Comparison of ENCODE assay signal across 8 cellular contexts in genomic region chr1:41639332-41639936, GRCh38.
DNase-seq lines count a peak whose midpoint lies in the region; ATAC-seq and TF ChIP-seq lines count a peak whose summit lies in the region.

No MANE protein-coding gene starts in this region.

- in situ Hi-C loops in G401 (cut with HindIII; ENCODE audit: low sequenced_read_pairs), result no loop called here

- POLR2A ChIA-PET in CD4-positive, alpha-beta T cell (lab: Charles Lee), result no interaction called here

- no peaks in the 10 kb centered on the region for H3K27me3 Mint-ChIP-seq in activated naive CD4-positive, alpha-beta T cell treated with anti-CD3 and anti-CD28 coated beads for 36 hours (ENCODE audit: low read depth)
- H3K27me3 Mint-ChIP-seq in activated T-cell treated with anti-CD3 and anti-CD28 coated beads, Interleukin-2, amount 50 U/mL, for 4 hours (ENCODE audit: low read depth), result no peaks in the 10 kb centered on the region
- H3K27me3 Mint-ChIP-seq in CD4-positive, alpha-beta T cell, result no peaks in the 10 kb centered on the region

- peak; percentile 88 for DNase-seq in activated naive CD4-positive, alpha-beta T cell treated with anti-CD3 and anti-CD28 coated beads for 36 hours
- DNase-seq in activated naive CD4-positive, alpha-beta T cell (lab: John Stamatoyannopoulos, UW), result no peak
- DNase-seq in activated T-cell treated with anti-CD3 and anti-CD28 coated beads, Interleukin-2, amount 50 U/mL, for 4 hours, result peak; percentile 34
- peak; percentile 60 for DNase-seq in inferior parietal cortex (ENCODE audit: extremely low spot score)
- DNase-seq in substantia nigra (lab: John Stamatoyannopoulos, UW), result peak in 29 of 49 donors; percentile 16 to 76 (median 52)
- DNase-seq in CD4-positive, alpha-beta T cell, result no peak
- DNase-seq in G401 (ENCODE audit: low spot score), result no peak
- no peak for DNase-seq in NCI-H524 treated with DMSO at 0.1 percent for 48 hours (lab: John Stamatoyannopoulos, UW)

- no peaks in the 10 kb centered on the region for H3K9me3 Mint-ChIP-seq in activated naive CD4-positive, alpha-beta T cell treated with anti-CD3 and anti-CD28 coated beads for 36 hours
- H3K9me3 Mint-ChIP-seq in activated T-cell treated with anti-CD3 and anti-CD28 coated beads, Interleukin-2, amount 50 U/mL, for 4 hours, result no peaks in the 10 kb centered on the region
- H3K9me3 Mint-ChIP-seq in CD4-positive, alpha-beta T cell, result no peaks in the 10 kb centered on the region

- H3K27ac Mint-ChIP-seq in activated naive CD4-positive, alpha-beta T cell treated with anti-CD3 and anti-CD28 coated beads for 36 hours, result no peak overlapping the region
- no peak overlapping the region for H3K27ac Mint-ChIP-seq in CD4-positive, alpha-beta T cell

- CTCF ChIA-PET in activated naive CD4-positive, alpha-beta T cell treated with anti-CD3 and anti-CD28 coated beads for 36 hours (lab: Charles Lee), result interaction anchor here (0.9 to 1.4 kb wide), 3 partner anchors 9 to 252 kb away, joined by 3 read pairs; no protein-coding TSS in a partner anchor
- CTCF ChIA-PET in CD4-positive, alpha-beta T cell (lab: Charles Lee), result no interaction called here

- ATAC-seq in activated T-cell treated with anti-CD3 and anti-CD28 coated beads, Interleukin-2, amount 50 U/mL, for 4 hours, result peak; percentile 88 to 92
- ATAC-seq in CD4-positive, alpha-beta T cell (ENCODE audit: poor library complexity), result no peak

- H3K4me3 Mint-ChIP-seq in activated naive CD4-positive, alpha-beta T cell treated with anti-CD3 and anti-CD28 coated beads for 36 hours, result peak overlapping the region; percentile 47
- H3K4me3 Mint-ChIP-seq in activated T-cell treated with anti-CD3 and anti-CD28 coated beads, Interleukin-2, amount 50 U/mL, for 4 hours, result peak overlapping the region; percentile 67
- H3K4me3 Mint-ChIP-seq in CD4-positive, alpha-beta T cell, result no peak overlapping the region

- H3K4me1 Mint-ChIP-seq in activated naive CD4-positive, alpha-beta T cell treated with anti-CD3 and anti-CD28 coated beads for 36 hours (ENCODE audit: low read depth), result peaks cover 44% of the 10 kb centered on the region
- peaks cover 44% of the 10 kb centered on the region for H3K4me1 Mint-ChIP-seq in activated T-cell treated with anti-CD3 and anti-CD28 coated beads, Interleukin-2, amount 50 U/mL, for 4 hours (ENCODE audit: low read depth)
- peaks cover 21% of the 10 kb centered on the region for H3K4me1 Mint-ChIP-seq in CD4-positive, alpha-beta T cell (ENCODE audit: low read depth)

- intact Hi-C loops in activated naive CD4-positive, alpha-beta T cell treated with anti-CD3 and anti-CD28 coated beads for 36 hours (cut with micrococcal nuclease), result loop anchor here (1.0 to 5.0 kb wide), 4 partner anchors 11 to 223 kb away; no protein-coding TSS in a partner anchor
- intact Hi-C loops in CD4-positive, alpha-beta T cell (cut with DNase I, micrococcal nuclease), result no loop called here

- H3K36me3 Mint-ChIP-seq in activated naive CD4-positive, alpha-beta T cell treated with anti-CD3 and anti-CD28 coated beads for 36 hours (ENCODE audit: low read depth), result peaks cover 10% of the 10 kb centered on the region
- H3K36me3 Mint-ChIP-seq in activated T-cell treated with anti-CD3 and anti-CD28 coated beads, Interleukin-2, amount 50 U/mL, for 4 hours (ENCODE audit: insufficient read depth), result peaks cover 27% of the 10 kb centered on the region
- H3K36me3 Mint-ChIP-seq in CD4-positive, alpha-beta T cell (ENCODE audit: low read depth), result no peaks in the 10 kb centered on the region

- no peaks in the 10 kb centered on the region for H3K27me3 ChIP-seq in CD4-positive, alpha-beta T cell (ENCODE audit: control insufficient read depth, insufficient read depth, low read length)

- H3K9me3 ChIP-seq in CD4-positive, alpha-beta T cell (ENCODE audit: control insufficient read depth, low read length), result no peaks in the 10 kb centered on the region

- H3K27ac ChIP-seq in substantia nigra (ENCODE audit: low read depth, low read length, poor library complexity, severe bottlenecking), result no peak overlapping the region
- no peak overlapping the region for H3K27ac ChIP-seq in CD4-positive, alpha-beta T cell (ENCODE audit: low read depth, low read length)

- TF ChIP-seq CTCF in CD4-positive, alpha-beta T cell (IDR thresholded peaks at IDR 0.05), result no peak

Comparison
In these comparisons a context has a peak if more than half of its experiments do, and no peak if none do; other contexts are left out.
1. DNase-seq: peak in activated naive CD4-positive, alpha-beta T cell treated with anti-CD3 and anti-CD28 coated beads for 36 hours (single experiment), activated T-cell treated with anti-CD3 and anti-CD28 coated beads, Interleukin-2, amount 50 U/mL, for 4 hours (single experiment), inferior parietal cortex (single experiment) and substantia nigra (29 of 49); none in activated naive CD4-positive, alpha-beta T cell (0 of 4), CD4-positive, alpha-beta T cell (0 of 10), G401 (single experiment) and NCI-H524 treated with DMSO at 0.1 percent for 48 hours (single experiment).